1 cellular context compared by ENCODE assay signal in the genomic region with DNA sequence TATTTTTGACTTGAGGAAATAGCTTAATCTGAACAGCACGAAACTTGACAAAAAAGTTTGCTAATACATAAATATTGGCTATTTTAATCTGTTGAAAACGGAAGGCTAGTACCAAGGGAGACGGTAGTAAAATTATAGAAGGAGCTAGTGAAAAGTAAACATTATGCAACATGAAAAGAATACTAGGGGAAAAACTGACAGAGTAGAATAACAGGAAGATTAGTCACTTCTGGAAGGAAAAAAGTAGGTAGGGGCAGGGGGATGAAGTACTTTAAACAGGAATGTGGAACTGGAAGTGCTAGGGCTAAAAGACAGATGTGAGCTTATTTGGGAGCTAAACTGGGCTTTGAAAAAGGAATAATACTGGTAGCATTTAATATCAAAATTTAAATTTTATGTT.
TF ChIP-seq lines count a peak whose summit lies in the region.

No MANE protein-coding gene starts in this region.

TF ChIP-seq in HepG2, 621 proteins besides CTCF, POLR2A, EP300 and RAD21 (continued from another document):
- TF ChIP-seq, protein P1, sequence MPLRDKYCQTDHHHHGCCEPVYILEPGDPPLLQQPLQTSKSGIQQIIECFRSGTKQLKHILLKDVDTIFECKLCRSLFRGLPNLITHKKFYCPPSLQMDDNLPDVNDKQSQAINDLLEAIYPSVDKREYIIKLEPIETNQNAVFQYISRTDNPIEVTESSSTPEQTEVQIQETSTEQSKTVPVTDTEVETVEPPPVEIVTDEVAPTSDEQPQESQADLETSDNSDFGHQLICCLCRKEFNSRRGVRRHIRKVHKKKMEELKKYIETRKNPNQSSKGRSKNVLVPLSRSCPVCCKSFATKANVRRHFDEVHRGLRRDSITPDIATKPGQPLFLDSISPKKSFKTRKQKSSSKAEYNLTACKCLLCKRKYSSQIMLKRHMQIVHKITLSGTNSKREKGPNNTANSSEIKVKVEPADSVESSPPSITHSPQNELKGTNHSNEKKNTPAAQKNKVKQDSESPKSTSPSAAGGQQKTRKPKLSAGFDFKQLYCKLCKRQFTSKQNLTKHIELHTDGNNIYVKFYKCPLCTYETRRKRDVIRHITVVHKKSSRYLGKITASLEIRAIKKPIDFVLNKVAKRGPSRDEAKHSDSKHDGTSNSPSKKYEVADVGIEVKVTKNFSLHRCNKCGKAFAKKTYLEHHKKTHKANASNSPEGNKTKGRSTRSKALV (CRISPR knock-in tag; IDR thresholded peaks at IDR 0.05), result peak; percentile 33; the same call in 1 of the 2 replicates
- TF ChIP-seq KLF9 (CRISPR knock-in tag; IDR thresholded peaks at IDR 0.05; ENCODE audit: low read depth), result no peak
- TF ChIP-seq CEBPB (IDR thresholded peaks at IDR 0.05; ENCODE audit: borderline replicate concordance, low read depth, low read length), result peak; percentile 73
- TF ChIP-seq CHD4 (IDR thresholded peaks at IDR 0.05; ENCODE audit: borderline replicate concordance, low read length), result no peak
- TF ChIP-seq ARHGAP35 (CRISPR knock-in tag; IDR thresholded peaks at IDR 0.05; ENCODE audit: borderline replicate concordance), result no peak
TF ChIP-seq in HepG2: peak in this region for 49.
